ENCODE assay signal across 8 cellular contexts in genomic region chr11:95150977-95151684, GRCh38.
A peak's percentile ranks its signal among the peaks of the same experiment; 100 is the strongest.
DNase-seq lines count a peak whose midpoint lies in the region; ATAC-seq and TF ChIP-seq lines count a peak whose summit lies in the region.

No MANE protein-coding gene starts in this region.

- H3K36me3 Mint-ChIP-seq in nephron progenitor cell (ENCODE audit: low read depth): no peaks in the 10 kb centered on the region
- H3K36me3 Mint-ChIP-seq in stimulated activated naive CD8-positive, alpha-beta T cell treated with anti-CD3 and anti-CD28 coated beads, Interleukin-15, Interleukin-2, amounts not matched to agents 100 ng/mL and 50 ng/mL, for 24 hours (ENCODE audit: low read depth): no peaks in the 10 kb centered on the region

- TF ChIP-seq CTCF in Peyer's patch (IDR thresholded peaks at IDR 0.05): peak; percentile 76 to 97 (median 96)
- TF ChIP-seq CTCF in nephron progenitor cell (IDR thresholded peaks at IDR 0.05): peak; percentile 68

- H3K27me3 ChIP-seq in HUES48 (ENCODE audit: control insufficient read depth, insufficient read depth, low read length): peaks cover 52% of the 10 kb centered on the region
- no peaks in the 10 kb centered on the region for H3K27me3 ChIP-seq in Peyer's patch

- H3K36me3 ChIP-seq in HUES48 (ENCODE audit: control insufficient read depth, insufficient read depth, low read length) (no peaks in the 10 kb centered on the region), Peyer's patch (no peaks in the 10 kb centered on the region)

- H3K4me1 ChIP-seq in HUES48 (ENCODE audit: control insufficient read depth, insufficient read depth, low read length): no peaks in the 10 kb centered on the region
- peaks cover 0 to 29% (median 5%) of the 10 kb centered on the region in 4 donors for H3K4me1 ChIP-seq in Peyer's patch

- peak overlapping the region; percentile 34 for H3K27ac Mint-ChIP-seq in nephron progenitor cell
- peak overlapping the region; percentile 93 for H3K27ac Mint-ChIP-seq in stimulated activated naive CD8-positive, alpha-beta T cell treated with anti-CD3 and anti-CD28 coated beads, Interleukin-15, Interleukin-2, amounts not matched to agents 100 ng/mL and 50 ng/mL, for 24 hours

- peak; percentile 59 to 78 for TF ChIP-seq POLR2A in Peyer's patch (IDR thresholded peaks at IDR 0.05)

- H3K9me3 Mint-ChIP-seq in nephron progenitor cell: no peaks in the 10 kb centered on the region
- no peaks in the 10 kb centered on the region for H3K9me3 Mint-ChIP-seq in stimulated activated naive CD8-positive, alpha-beta T cell treated with anti-CD3 and anti-CD28 coated beads, Interleukin-15, Interleukin-2, amounts not matched to agents 100 ng/mL and 50 ng/mL, for 24 hours

- H3K9ac ChIP-seq in HUES48 (ENCODE audit: low read depth, low read length): 0 out of 2 replicates have a peak overlapping the region, but pooled peaks have one; percentile 26

- ATAC-seq in GM21423 (IDR thresholded peaks at IDR 0.05; ENCODE audit: unreplicated experiment): peak; percentile 79

- peaks cover 36% of the 10 kb centered on the region for H3K27me3 Mint-ChIP-seq in nephron progenitor cell (ENCODE audit: low read depth, poor library complexity)
- H3K27me3 Mint-ChIP-seq in stimulated activated naive CD8-positive, alpha-beta T cell treated with anti-CD3 and anti-CD28 coated beads, Interleukin-15, Interleukin-2, amounts not matched to agents 100 ng/mL and 50 ng/mL, for 24 hours: no peaks in the 10 kb centered on the region

- H3K27ac ChIP-seq in HUES48 (ENCODE audit: low read depth, low read length): peak overlapping the region; percentile 37
- peak overlapping the region; percentile 88 to 93 (median 91) for H3K27ac ChIP-seq in Peyer's patch

- peak overlapping the region; percentile 71 for H3K4me3 ChIP-seq in HUES48 (ENCODE audit: low read depth, low read length)
- H3K4me3 ChIP-seq in Peyer's patch: peak overlapping the region; percentile 50 to 71 (median 62)

- H3K4me1 Mint-ChIP-seq in nephron progenitor cell: peaks cover 22% of the 10 kb centered on the region
- H3K4me1 Mint-ChIP-seq in stimulated activated naive CD8-positive, alpha-beta T cell treated with anti-CD3 and anti-CD28 coated beads, Interleukin-15, Interleukin-2, amounts not matched to agents 100 ng/mL and 50 ng/mL, for 24 hours (ENCODE audit: low read depth): peaks cover 69% of the 10 kb centered on the region

- peak overlapping the region; percentile 85 for H3K4me3 Mint-ChIP-seq in nephron progenitor cell
- peak overlapping the region; percentile 87 for H3K4me3 Mint-ChIP-seq in stimulated activated naive CD8-positive, alpha-beta T cell treated with anti-CD3 and anti-CD28 coated beads, Interleukin-15, Interleukin-2, amounts not matched to agents 100 ng/mL and 50 ng/mL, for 24 hours

- H3K9me3 ChIP-seq in HUES48 (ENCODE audit: control insufficient read depth, insufficient read depth, low read length) (no peaks in the 10 kb centered on the region), Peyer's patch (no peaks in the 10 kb centered on the region)

- DNase-seq in DMS 273 treated with DMSO at 0.1 percent for 48 hours (lab: John Stamatoyannopoulos, UW) (peak; percentile 43), Peyer's patch (peak; percentile 91 to 98 (median 94)), fibroblast of the conjunctiva (ENCODE audit: low read depth) (peak; percentile 87), nephron progenitor cell (peak; percentile 88)
- DNase-seq in activated effector memory CD4-positive, alpha-beta T cell treated with Interleukin-2 at 50 U/mL for 16 hours: peak; percentile 85

Comparison
In these comparisons a context has a peak if more than half of its experiments do, and no peak if none do; other contexts are left out.
1. Peak in every context shown above with its lines: DNase-seq, ATAC-seq, H3K4me3 ChIP-seq and H3K27ac ChIP-seq.
2. DNase-seq: peak in every context shown above with its lines; median percentile 94 in Peyer's patch; 88 in nephron progenitor cell; 87 in fibroblast of the conjunctiva; 85 in activated effector memory CD4-positive, alpha-beta T cell treated with Interleukin-2 at 50 U/mL for 16 hours; 43 in DMS 273 treated with DMSO at 0.1 percent for 48 hours.